Comparison of ENCODE assay signal across 19 cellular contexts in genomic region chr1:214993419-214993818, GRCh38.
"Had no signal": no experiment of that assay in that cellular context is flagged by ENCODE, and none has a peak within 500 bp of the region (broad histone marks: within the 10 kb centered on the region; RNA-seq: fewer than 3 reads in every experiment).

No MANE protein-coding gene starts in this region.

- H3K4me1 ChIP-seq: adrenal gland, colonic mucosa, esophagus muscularis mucosa, gastroesophageal sphincter, heart right ventricle, left lung, neural progenitor cell, sigmoid colon, spleen had no signal

- H3K27ac ChIP-seq: adrenal gland, colonic mucosa, esophagus muscularis mucosa, gastroesophageal sphincter, heart right ventricle, left lung, neural progenitor cell, ovary, sigmoid colon, spleen, VCaP had no signal

- H3K27me3 ChIP-seq: adrenal gland, colonic mucosa, esophagus muscularis mucosa, gastroesophageal sphincter, heart right ventricle, left lung, neural progenitor cell, ovary, sigmoid colon, spleen had no signal

- H3K4me3 ChIP-seq: adrenal gland, colonic mucosa, esophagus muscularis mucosa, gastroesophageal sphincter, heart right ventricle, left lung, neural progenitor cell, ovary, sigmoid colon, spleen had no signal

- FAIRE-seq: endometrium had no signal

- DNase-seq: activated CD4-positive, alpha-beta T cell treated with anti-CD3 and anti-CD28 coated beads, Interleukin-2, amount 50 U/mL, for 48 hours; activated CD8-positive, alpha-beta memory T cell treated with anti-CD3 and anti-CD28 coated beads, Interleukin-2, amount 10 ng/mL, durations not matched to agents 7 days and 5 days; activated T-cell treated with anti-CD3 and anti-CD28 coated beads, Interleukin-2, amount 50 U/mL, for 1 hour; adrenal gland; central memory CD4-positive, alpha-beta T cell; colonic mucosa; heart right ventricle; islet precursor cell; left lung; naive B cell; ovary; sigmoid colon; spleen; stimulated activated CD4-positive, alpha-beta T cell treated with anti-CD3 and anti-CD28 coated beads, Interleukin-2, amount 100 ng/mL, for 24 hours had no signal

- ATAC-seq: activated CD8-positive, alpha-beta memory T cell treated with anti-CD3 and anti-CD28 coated beads, Interleukin-2, amount 10 ng/mL, durations not matched to agents 7 days and 5 days; gastroesophageal sphincter; heart right ventricle; left lung had no signal

- H2AFZ ChIP-seq: neural progenitor cell had no signal

- H3K9me3 ChIP-seq: adrenal gland, colonic mucosa, esophagus muscularis mucosa, gastroesophageal sphincter, heart right ventricle, left lung, ovary, sigmoid colon, spleen had no signal

- H3K9ac ChIP-seq: neural progenitor cell had no signal

- H3K4me2 ChIP-seq: neural progenitor cell had no signal

- H3K36me3 ChIP-seq: adrenal gland, colonic mucosa, esophagus muscularis mucosa, gastroesophageal sphincter, heart right ventricle, left lung, neural progenitor cell, ovary, sigmoid colon, spleen had no signal
